Comparison of ENCODE assay signal across 1 cellular context in the genomic region with DNA sequence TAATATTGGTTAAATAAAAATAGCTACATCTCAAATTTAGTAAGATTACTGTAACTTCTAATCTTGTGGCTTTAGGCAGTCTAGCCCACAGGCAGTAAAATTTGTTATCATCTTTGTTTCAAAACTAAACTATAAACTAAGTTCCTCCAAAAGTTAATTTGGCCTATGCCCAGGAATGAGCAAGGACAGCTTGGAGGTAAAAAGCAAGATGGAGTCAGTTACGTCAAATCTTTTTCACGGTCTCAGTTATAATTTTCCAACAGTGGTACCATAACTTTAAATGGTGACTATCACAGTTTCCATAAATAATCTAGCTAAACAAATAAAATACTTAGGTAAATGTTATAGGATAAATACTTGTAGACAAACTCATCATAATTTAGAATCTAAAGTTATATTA.
TF ChIP-seq lines count a peak whose summit lies in the region.

No MANE protein-coding gene starts in this region.

TF ChIP-seq in K562, 482 proteins besides CTCF, POLR2A, EP300 and RAD21 (continued from another document and continues in another):
- TF ChIP-seq NFE2L1 (tag; IDR thresholded peaks at IDR 0.05; ENCODE audit: borderline replicate concordance, low read depth) = peak; percentile 69
- no peak for TF ChIP-seq CHD1 (IDR thresholded peaks at IDR 0.05; ENCODE audit: low read length)
- TF ChIP-seq POLR2AphosphoS5 (IDR thresholded peaks at IDR 0.05; ENCODE audit: control insufficient read depth, insufficient read depth, low read depth, low read length) = no peak
- no peak for TF ChIP-seq SREBF2 (CRISPR knock-in tag; IDR thresholded peaks at IDR 0.05)
- TF ChIP-seq FOXA1 (IDR thresholded peaks at IDR 0.05; ENCODE audit: borderline replicate concordance) = no peak
- TF ChIP-seq, protein P1, sequence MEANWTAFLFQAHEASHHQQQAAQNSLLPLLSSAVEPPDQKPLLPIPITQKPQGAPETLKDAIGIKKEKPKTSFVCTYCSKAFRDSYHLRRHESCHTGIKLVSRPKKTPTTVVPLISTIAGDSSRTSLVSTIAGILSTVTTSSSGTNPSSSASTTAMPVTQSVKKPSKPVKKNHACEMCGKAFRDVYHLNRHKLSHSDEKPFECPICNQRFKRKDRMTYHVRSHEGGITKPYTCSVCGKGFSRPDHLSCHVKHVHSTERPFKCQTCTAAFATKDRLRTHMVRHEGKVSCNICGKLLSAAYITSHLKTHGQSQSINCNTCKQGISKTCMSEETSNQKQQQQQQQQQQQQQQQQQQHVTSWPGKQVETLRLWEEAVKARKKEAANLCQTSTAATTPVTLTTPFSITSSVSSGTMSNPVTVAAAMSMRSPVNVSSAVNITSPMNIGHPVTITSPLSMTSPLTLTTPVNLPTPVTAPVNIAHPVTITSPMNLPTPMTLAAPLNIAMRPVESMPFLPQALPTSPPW (CRISPR knock-in tag; IDR thresholded peaks at IDR 0.05) = no peak
- TF ChIP-seq IRF2 (CRISPR knock-in tag; IDR thresholded peaks at IDR 0.05) = no peak
- TF ChIP-seq, protein P2, sequence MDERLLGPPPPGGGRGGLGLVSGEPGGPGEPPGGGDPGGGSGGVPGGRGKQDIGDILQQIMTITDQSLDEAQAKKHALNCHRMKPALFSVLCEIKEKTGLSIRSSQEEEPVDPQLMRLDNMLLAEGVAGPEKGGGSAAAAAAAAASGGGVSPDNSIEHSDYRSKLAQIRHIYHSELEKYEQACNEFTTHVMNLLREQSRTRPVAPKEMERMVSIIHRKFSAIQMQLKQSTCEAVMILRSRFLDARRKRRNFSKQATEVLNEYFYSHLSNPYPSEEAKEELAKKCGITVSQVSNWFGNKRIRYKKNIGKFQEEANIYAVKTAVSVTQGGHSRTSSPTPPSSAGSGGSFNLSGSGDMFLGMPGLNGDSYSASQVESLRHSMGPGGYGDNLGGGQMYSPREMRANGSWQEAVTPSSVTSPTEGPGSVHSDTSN (CRISPR knock-in tag; IDR thresholded peaks at IDR 0.05; ENCODE audit: low read depth) = no peak
- TF ChIP-seq, protein P2 (tag; conservative IDR thresholded peaks at IDR 0.05; ENCODE audit: low read depth) = peak; percentile 29; the same call in 1 of the 2 replicates
- TF ChIP-seq SMC3 (conservative IDR thresholded peaks at IDR 0.05; ENCODE audit: insufficient read depth, low read depth, low read length) = no peak
- 0 out of 2 replicates have a peak, but pooled peaks have one; percentile 81 for TF ChIP-seq ZNF445 (CRISPR knock-in tag; IDR thresholded peaks at IDR 0.05; ENCODE audit: low read depth)
- TF ChIP-seq ZNF778 (CRISPR knock-in tag; IDR thresholded peaks at IDR 0.05) = no peak
- TF ChIP-seq NFIX (CRISPR knock-in tag; IDR thresholded peaks at IDR 0.05; ENCODE audit: low read depth) = peak; percentile 47; the same call in 1 of the 2 replicates
- TF ChIP-seq, protein P3, sequence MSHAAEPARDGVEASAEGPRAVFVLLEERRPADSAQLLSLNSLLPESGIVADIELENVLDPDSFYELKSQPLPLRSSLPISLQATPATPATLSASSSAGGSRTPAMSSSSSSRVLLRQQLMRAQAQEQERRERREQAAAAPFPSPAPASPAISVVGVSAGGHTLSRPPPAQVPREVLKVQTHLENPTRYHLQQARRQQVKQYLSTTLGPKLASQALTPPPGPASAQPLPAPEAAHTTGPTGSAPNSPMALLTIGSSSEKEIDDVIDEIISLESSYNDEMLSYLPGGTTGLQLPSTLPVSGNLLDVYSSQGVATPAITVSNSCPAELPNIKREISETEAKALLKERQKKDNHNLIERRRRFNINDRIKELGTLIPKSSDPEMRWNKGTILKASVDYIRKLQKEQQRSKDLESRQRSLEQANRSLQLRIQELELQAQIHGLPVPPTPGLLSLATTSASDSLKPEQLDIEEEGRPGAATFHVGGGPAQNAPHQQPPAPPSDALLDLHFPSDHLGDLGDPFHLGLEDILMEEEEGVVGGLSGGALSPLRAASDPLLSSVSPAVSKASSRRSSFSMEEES (CRISPR knock-in tag; IDR thresholded peaks at IDR 0.05) = peak; percentile 19; the same call in 1 of the 2 replicates
- TF ChIP-seq, protein P4, sequence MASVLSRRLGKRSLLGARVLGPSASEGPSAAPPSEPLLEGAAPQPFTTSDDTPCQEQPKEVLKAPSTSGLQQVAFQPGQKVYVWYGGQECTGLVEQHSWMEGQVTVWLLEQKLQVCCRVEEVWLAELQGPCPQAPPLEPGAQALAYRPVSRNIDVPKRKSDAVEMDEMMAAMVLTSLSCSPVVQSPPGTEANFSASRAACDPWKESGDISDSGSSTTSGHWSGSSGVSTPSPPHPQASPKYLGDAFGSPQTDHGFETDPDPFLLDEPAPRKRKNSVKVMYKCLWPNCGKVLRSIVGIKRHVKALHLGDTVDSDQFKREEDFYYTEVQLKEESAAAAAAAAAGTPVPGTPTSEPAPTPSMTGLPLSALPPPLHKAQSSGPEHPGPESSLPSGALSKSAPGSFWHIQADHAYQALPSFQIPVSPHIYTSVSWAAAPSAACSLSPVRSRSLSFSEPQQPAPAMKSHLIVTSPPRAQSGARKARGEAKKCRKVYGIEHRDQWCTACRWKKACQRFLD (CRISPR knock-in tag; IDR thresholded peaks at IDR 0.05) = peak; percentile 80
- TF ChIP-seq SMAD3 (CRISPR knock-in tag; conservative IDR thresholded peaks at IDR 0.05) = peak; percentile 95
- TF ChIP-seq WHSC1 (IDR thresholded peaks at IDR 0.05; ENCODE audit: low read length) = no peak
- no peak for TF ChIP-seq MYNN (IDR thresholded peaks at IDR 0.05)
- no peak for TF ChIP-seq MYNN (CRISPR knock-in tag; IDR thresholded peaks at IDR 0.05)
- TF ChIP-seq, protein P5, sequence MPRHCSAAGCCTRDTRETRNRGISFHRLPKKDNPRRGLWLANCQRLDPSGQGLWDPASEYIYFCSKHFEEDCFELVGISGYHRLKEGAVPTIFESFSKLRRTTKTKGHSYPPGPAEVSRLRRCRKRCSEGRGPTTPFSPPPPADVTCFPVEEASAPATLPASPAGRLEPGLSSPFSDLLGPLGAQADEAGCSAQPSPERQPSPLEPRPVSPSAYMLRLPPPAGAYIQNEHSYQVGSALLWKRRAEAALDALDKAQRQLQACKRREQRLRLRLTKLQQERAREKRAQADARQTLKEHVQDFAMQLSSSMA (CRISPR knock-in tag; IDR thresholded peaks at IDR 0.05) = no peak
- no peak for TF ChIP-seq TCF7 (IDR thresholded peaks at IDR 0.05; ENCODE audit: borderline replicate concordance)
- peak; percentile 82 for TF ChIP-seq ZNF239 (CRISPR knock-in tag; IDR thresholded peaks at IDR 0.05)
- peak; percentile 93 for TF ChIP-seq ZNF41 (CRISPR knock-in tag; conservative IDR thresholded peaks at IDR 0.05)
- TF ChIP-seq ZNF3 (CRISPR knock-in tag; IDR thresholded peaks at IDR 0.05) = no peak
- peak; percentile 98 for TF ChIP-seq ZNF668 (CRISPR knock-in tag; IDR thresholded peaks at IDR 0.05)
- TF ChIP-seq ZNF165 (CRISPR knock-in tag; IDR thresholded peaks at IDR 0.05; ENCODE audit: borderline replicate concordance) = no peak
- no peak for TF ChIP-seq ZNF408 (CRISPR knock-in tag; IDR thresholded peaks at IDR 0.05; ENCODE audit: low read depth)
- TF ChIP-seq, protein P6, sequence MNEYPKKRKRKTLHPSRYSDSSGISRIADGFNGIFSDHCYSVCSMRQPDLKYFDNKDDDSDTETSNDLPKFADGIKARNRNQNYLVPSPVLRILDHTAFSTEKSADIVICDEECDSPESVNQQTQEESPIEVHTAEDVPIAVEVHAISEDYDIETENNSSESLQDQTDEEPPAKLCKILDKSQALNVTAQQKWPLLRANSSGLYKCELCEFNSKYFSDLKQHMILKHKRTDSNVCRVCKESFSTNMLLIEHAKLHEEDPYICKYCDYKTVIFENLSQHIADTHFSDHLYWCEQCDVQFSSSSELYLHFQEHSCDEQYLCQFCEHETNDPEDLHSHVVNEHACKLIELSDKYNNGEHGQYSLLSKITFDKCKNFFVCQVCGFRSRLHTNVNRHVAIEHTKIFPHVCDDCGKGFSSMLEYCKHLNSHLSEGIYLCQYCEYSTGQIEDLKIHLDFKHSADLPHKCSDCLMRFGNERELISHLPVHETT (CRISPR knock-in tag; conservative IDR thresholded peaks at IDR 0.05 in 1 of 2, IDR thresholded peaks at IDR 0.05 in 1 of 2) = peak in 1 of 2 experiments; percentile 87; a peak in 2 of 4 replicates
- TF ChIP-seq ZNF699 (CRISPR knock-in tag; IDR thresholded peaks at IDR 0.05; ENCODE audit: insufficient replicate concordance) = peak; percentile 86
- TF ChIP-seq CCNT2 (IDR thresholded peaks at IDR 0.05; ENCODE audit: borderline replicate concordance, extremely low read depth, insufficient read length, low read depth, low read length) = no peak
- peak; percentile 74 for TF ChIP-seq ZNF79 (CRISPR knock-in tag; IDR thresholded peaks at IDR 0.05; ENCODE audit: low read depth)
- no peak for TF ChIP-seq CREB1 (IDR thresholded peaks at IDR 0.05)
- TF ChIP-seq CREB1 (CRISPR knock-in tag; IDR thresholded peaks at IDR 0.05) = no peak
- TF ChIP-seq ZNF766 (CRISPR knock-in tag; conservative IDR thresholded peaks at IDR 0.05) = peak; percentile 90
- TF ChIP-seq JUN (IDR thresholded peaks at IDR 0.05; ENCODE audit: borderline replicate concordance, low read depth, low read length) = no peak
- no peak for TF ChIP-seq JUN (CRISPR knock-in tag; IDR thresholded peaks at IDR 0.05; ENCODE audit: borderline replicate concordance)
- peak; percentile 91 for TF ChIP-seq ZBTB17 (CRISPR knock-in tag; IDR thresholded peaks at IDR 0.05)
- TF ChIP-seq LEF1 (IDR thresholded peaks at IDR 0.05) = no peak
- peak; percentile 69; the same call in 1 of the 2 replicates for TF ChIP-seq ZNF444 (CRISPR knock-in tag; IDR thresholded peaks at IDR 0.05)
- peak; percentile 96 for TF ChIP-seq DDX20 (tag; IDR thresholded peaks at IDR 0.05; ENCODE audit: low read depth)
- no peak for TF ChIP-seq NFE2 (IDR thresholded peaks at IDR 0.05; ENCODE audit: low read depth)
- no peak for TF ChIP-seq MCM7 (IDR thresholded peaks at IDR 0.05)
- TF ChIP-seq FOXP1 (CRISPR knock-in tag; IDR thresholded peaks at IDR 0.05) = no peak
- TF ChIP-seq, protein P7, sequence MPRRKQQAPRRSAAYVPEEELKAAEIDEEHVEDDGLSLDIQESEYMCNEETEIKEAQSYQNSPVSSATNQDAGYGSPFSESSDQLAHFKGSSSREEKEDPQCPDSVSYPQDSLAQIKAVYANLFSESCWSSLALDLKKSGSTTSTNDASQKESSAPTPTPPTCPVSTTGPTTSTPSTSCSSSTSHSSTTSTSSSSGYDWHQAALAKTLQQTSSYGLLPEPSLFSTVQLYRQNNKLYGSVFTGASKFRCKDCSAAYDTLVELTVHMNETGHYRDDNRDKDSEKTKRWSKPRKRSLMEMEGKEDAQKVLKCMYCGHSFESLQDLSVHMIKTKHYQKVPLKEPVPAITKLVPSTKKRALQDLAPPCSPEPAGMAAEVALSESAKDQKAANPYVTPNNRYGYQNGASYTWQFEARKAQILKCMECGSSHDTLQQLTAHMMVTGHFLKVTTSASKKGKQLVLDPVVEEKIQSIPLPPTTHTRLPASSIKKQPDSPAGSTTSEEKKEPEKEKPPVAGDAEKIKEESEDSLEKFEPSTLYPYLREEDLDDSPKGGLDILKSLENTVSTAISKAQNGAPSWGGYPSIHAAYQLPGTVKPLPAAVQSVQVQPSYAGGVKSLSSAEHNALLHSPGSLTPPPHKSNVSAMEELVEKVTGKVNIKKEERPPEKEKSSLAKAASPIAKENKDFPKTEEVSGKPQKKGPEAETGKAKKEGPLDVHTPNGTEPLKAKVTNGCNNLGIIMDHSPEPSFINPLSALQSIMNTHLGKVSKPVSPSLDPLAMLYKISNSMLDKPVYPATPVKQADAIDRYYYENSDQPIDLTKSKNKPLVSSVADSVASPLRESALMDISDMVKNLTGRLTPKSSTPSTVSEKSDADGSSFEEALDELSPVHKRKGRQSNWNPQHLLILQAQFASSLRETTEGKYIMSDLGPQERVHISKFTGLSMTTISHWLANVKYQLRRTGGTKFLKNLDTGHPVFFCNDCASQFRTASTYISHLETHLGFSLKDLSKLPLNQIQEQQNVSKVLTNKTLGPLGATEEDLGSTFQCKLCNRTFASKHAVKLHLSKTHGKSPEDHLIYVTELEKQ (CRISPR knock-in tag; IDR thresholded peaks at IDR 0.05) = peak; percentile 89
- TF ChIP-seq DMBX1 (CRISPR knock-in tag; IDR thresholded peaks at IDR 0.05; ENCODE audit: borderline replicate concordance) = 0 out of 2 replicates have a peak, but pooled peaks have one; percentile 68
- peak; percentile 90 for TF ChIP-seq PYGO2 (tag; IDR thresholded peaks at IDR 0.05)
- TF ChIP-seq, protein P8, sequence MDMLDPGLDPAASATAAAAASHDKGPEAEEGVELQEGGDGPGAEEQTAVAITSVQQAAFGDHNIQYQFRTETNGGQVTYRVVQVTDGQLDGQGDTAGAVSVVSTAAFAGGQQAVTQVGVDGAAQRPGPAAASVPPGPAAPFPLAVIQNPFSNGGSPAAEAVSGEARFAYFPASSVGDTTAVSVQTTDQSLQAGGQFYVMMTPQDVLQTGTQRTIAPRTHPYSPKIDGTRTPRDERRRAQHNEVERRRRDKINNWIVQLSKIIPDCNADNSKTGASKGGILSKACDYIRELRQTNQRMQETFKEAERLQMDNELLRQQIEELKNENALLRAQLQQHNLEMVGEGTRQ (CRISPR knock-in tag; IDR thresholded peaks at IDR 0.05) = no peak
- TF ChIP-seq, protein P9, sequence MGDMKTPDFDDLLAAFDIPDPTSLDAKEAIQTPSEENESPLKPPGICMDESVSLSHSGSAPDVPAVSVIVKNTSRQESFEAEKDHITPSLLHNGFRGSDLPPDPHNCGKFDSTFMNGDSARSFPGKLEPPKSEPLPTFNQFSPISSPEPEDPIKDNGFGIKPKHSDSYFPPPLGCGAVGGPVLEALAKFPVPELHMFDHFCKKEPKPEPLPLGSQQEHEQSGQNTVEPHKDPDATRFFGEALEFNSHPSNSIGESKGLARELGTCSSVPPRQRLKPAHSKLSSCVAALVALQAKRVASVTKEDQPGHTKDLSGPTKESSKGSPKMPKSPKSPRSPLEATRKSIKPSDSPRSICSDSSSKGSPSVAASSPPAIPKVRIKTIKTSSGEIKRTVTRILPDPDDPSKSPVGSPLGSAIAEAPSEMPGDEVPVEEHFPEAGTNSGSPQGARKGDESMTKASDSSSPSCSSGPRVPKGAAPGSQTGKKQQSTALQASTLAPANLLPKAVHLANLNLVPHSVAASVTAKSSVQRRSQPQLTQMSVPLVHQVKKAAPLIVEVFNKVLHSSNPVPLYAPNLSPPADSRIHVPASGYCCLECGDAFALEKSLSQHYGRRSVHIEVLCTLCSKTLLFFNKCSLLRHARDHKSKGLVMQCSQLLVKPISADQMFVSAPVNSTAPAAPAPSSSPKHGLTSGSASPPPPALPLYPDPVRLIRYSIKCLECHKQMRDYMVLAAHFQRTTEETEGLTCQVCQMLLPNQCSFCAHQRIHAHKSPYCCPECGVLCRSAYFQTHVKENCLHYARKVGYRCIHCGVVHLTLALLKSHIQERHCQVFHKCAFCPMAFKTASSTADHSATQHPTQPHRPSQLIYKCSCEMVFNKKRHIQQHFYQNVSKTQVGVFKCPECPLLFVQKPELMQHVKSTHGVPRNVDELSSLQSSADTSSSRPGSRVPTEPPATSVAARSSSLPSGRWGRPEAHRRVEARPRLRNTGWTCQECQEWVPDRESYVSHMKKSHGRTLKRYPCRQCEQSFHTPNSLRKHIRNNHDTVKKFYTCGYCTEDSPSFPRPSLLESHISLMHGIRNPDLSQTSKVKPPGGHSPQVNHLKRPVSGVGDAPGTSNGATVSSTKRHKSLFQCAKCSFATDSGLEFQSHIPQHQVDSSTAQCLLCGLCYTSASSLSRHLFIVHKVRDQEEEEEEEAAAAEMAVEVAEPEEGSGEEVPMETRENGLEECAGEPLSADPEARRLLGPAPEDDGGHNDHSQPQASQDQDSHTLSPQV (IDR thresholded peaks at IDR 0.05) = peak; percentile 99
